ENCODE assay signal across 9 cellular contexts in genomic region chr19:13104848-13105646, GRCh38. TPM values are rescaled to one million over a fixed set of nuclear protein-coding genes. Genes with fewer than 3 reads are reported as not detected.
DNase-seq lines count a peak whose midpoint lies in the region; ATAC-seq and TF ChIP-seq lines count a peak whose summit lies in the region.
"Had no signal": no experiment of that assay in that cellular context is flagged by ENCODE, and none has a peak within 500 bp of the region (broad histone marks: within the 10 kb centered on the region; RNA-seq: fewer than 3 reads in every experiment).

No MANE protein-coding gene starts in this region.

- peaks cover 27% of the 10 kb centered on the region for H3K4me1 Mint-ChIP-seq in activated CD4-positive, alpha-beta T cell treated with anti-CD3 and anti-CD28 coated beads for 36 hours
- H3K4me1 Mint-ChIP-seq in stimulated activated naive CD8-positive, alpha-beta T cell treated with anti-CD3 and anti-CD28 coated beads, Interleukin-15, amount 100 ng/mL, for 72 hours: peaks cover 40% of the 10 kb centered on the region

- no peak overlapping the region for H2BK120ac ChIP-seq in trophoblast cell (ENCODE audit: insufficient read depth, low read length, poor library complexity)

- H3K23ac ChIP-seq in trophoblast cell (ENCODE audit: low read length): no peak overlapping the region

- WGBS in trophoblast cell (ENCODE audit: extremely low coverage, insufficient coverage, insufficient read length): no CpG with 5 or more reads among the region's 26 CpGs

- no peak overlapping the region for H3K9ac ChIP-seq in trophoblast cell (ENCODE audit: low read length)

- ATAC-seq in activated CD4-positive, alpha-beta T cell treated with anti-CD3 and anti-CD28 coated beads for 36 hours: peak; percentile 23
- ATAC-seq in stimulated activated naive CD8-positive, alpha-beta T cell treated with anti-CD3 and anti-CD28 coated beads, Interleukin-15, amount 100 ng/mL, for 72 hours: peak; percentile 28

- no peaks in the 10 kb centered on the region for H3K27me3 Mint-ChIP-seq in activated CD4-positive, alpha-beta T cell treated with anti-CD3 and anti-CD28 coated beads for 36 hours
- no peaks in the 10 kb centered on the region for H3K27me3 Mint-ChIP-seq in stimulated activated naive CD8-positive, alpha-beta T cell treated with anti-CD3 and anti-CD28 coated beads, Interleukin-15, amount 100 ng/mL, for 72 hours

- H2BK5ac ChIP-seq in trophoblast cell (ENCODE audit: low read depth, low read length, poor library complexity): no peak overlapping the region

- H4K91ac ChIP-seq in trophoblast cell (ENCODE audit: low read depth, low read length): no peak overlapping the region

- H2BK12ac ChIP-seq in trophoblast cell (ENCODE audit: low read length): no peak overlapping the region

- intact Hi-C loops in activated CD4-positive, alpha-beta T cell treated with anti-CD3 and anti-CD28 coated beads for 36 hours (cut with DNase I, micrococcal nuclease): loop anchor here (1.0 to 5.0 kb wide), 5 partner anchors 11 to 157 kb away; partner anchors contain the start of genes IER2 (in 2 of the 2), STX10 (in 2 of the 2) and TRMT1 (in 1 of the 2)

- H3K4me2 ChIP-seq in trophoblast cell (ENCODE audit: low read length): no peak overlapping the region

- no peak overlapping the region for H3K18ac ChIP-seq in trophoblast cell (ENCODE audit: low read length)

- H3K36me3 ChIP-seq in Peyer's patch (peaks cover 0 to 11% (median 0%) of the 10 kb centered on the region in 3 donors), trophoblast cell (ENCODE audit: control insufficient read depth in 1 of 2, insufficient read depth in 2 of 2, low read length in 2 of 2) (peaks cover 16 to 18% of the 10 kb centered on the region in 2 experiments)

- DNase-seq in activated CD4-positive, alpha-beta T cell treated with anti-CD3 and anti-CD28 coated beads for 36 hours: peak; percentile 50
- no peak for DNase-seq in activated CD4-positive, alpha-beta T cell treated with anti-CD3 and anti-CD28 coated beads, Interleukin-2, amount 50 U/mL, for 4 hours
- DNase-seq in Peyer's patch (peak; percentile 53 to 79 (median 66)), ecto neural progenitor cell (ENCODE audit: low spot score) (peak; percentile 42), COLO829 (ENCODE audit: low spot score) (no peak), retina (no peak), trophoblast cell (no peak)
- peak in 1 of 2 donors; percentile 43 for DNase-seq in stimulated activated naive CD8-positive, alpha-beta T cell treated with anti-CD3 and anti-CD28 coated beads, Interleukin-15, amount 100 ng/mL, for 72 hours
- DNase-seq: NCI-H2081 had no signal

- TF ChIP-seq CTCF in Peyer's patch (IDR thresholded peaks at IDR 0.05): no peak

- H3K27ac ChIP-seq in Peyer's patch: peak overlapping the region; percentile 65 to 92 (median 72)
- no peak overlapping the region for H3K27ac ChIP-seq in trophoblast cell (ENCODE audit: low read depth, low read length)

- POLR2A ChIA-PET in activated CD4-positive, alpha-beta T cell treated with anti-CD3 and anti-CD28 coated beads for 36 hours (lab: Charles Lee): no interaction called here

- no peak overlapping the region for H2AFZ ChIP-seq in trophoblast cell (ENCODE audit: insufficient read depth, low read length, poor library complexity)

- no peak overlapping the region for H4K8ac ChIP-seq in trophoblast cell (ENCODE audit: low read depth, low read length)

- H3K79me2 ChIP-seq in trophoblast cell (ENCODE audit: control insufficient read depth, insufficient read depth, low read length, poor library complexity): no peaks in the 10 kb centered on the region

- CTCF ChIA-PET in activated CD4-positive, alpha-beta T cell treated with anti-CD3 and anti-CD28 coated beads for 36 hours (lab: Charles Lee): interaction anchor here (0.6 to 3.7 kb wide), 20 partner anchors 10 to 158 kb away, joined by 3 to 27 read pairs (median 5); partner anchors contain the start of gene NACC1

- no peak for TF ChIP-seq POLR2A in Peyer's patch (IDR thresholded peaks at IDR 0.05)

- H3K4me1 ChIP-seq in Peyer's patch (peaks cover 3 to 35% (median 19%) of the 10 kb centered on the region in 4 donors), trophoblast cell (ENCODE audit: control insufficient read depth in 1 of 2, insufficient read depth in 2 of 2, low read length in 2 of 2) (peaks cover 6 to 7% of the 10 kb centered on the region in 2 experiments)

- no peaks in the 10 kb centered on the region for H3K9me3 ChIP-seq in Peyer's patch
- H3K9me3 ChIP-seq in trophoblast cell (ENCODE audit: insufficient read depth, low read depth, low read length): peaks cover 2% of the 10 kb centered on the region

- no peak overlapping the region for H2AK5ac ChIP-seq in trophoblast cell (ENCODE audit: low read length)

- peak overlapping the region; percentile 78 for H3K4me3 Mint-ChIP-seq in activated CD4-positive, alpha-beta T cell treated with anti-CD3 and anti-CD28 coated beads for 36 hours
- H3K4me3 Mint-ChIP-seq in stimulated activated naive CD8-positive, alpha-beta T cell treated with anti-CD3 and anti-CD28 coated beads, Interleukin-15, amount 100 ng/mL, for 72 hours: peak overlapping the region; percentile 93 to 95

- peak overlapping the region; percentile 90 for H3K27ac Mint-ChIP-seq in activated CD4-positive, alpha-beta T cell treated with anti-CD3 and anti-CD28 coated beads for 36 hours
- peak overlapping the region; percentile 83 to 94 for H3K27ac Mint-ChIP-seq in stimulated activated naive CD8-positive, alpha-beta T cell treated with anti-CD3 and anti-CD28 coated beads, Interleukin-15, amount 100 ng/mL, for 72 hours

- H3K14ac ChIP-seq in trophoblast cell (ENCODE audit: low read length): no peak overlapping the region

- H3K36me3 Mint-ChIP-seq in activated CD4-positive, alpha-beta T cell treated with anti-CD3 and anti-CD28 coated beads for 36 hours (ENCODE audit: low read depth): peaks cover 15% of the 10 kb centered on the region

- no peak overlapping the region for H4K12ac ChIP-seq in trophoblast cell (ENCODE audit: low read depth, low read length)

- H3K4me3 ChIP-seq in Peyer's patch: peak overlapping the region; percentile 31 to 51 (median 35)
- no peak overlapping the region for H3K4me3 ChIP-seq in trophoblast cell (ENCODE audit: low read depth, low read length)

- no peak overlapping the region for H3K4ac ChIP-seq in trophoblast cell (ENCODE audit: low read depth, low read length)

- H3K27me3 ChIP-seq in Peyer's patch (no peaks in the 10 kb centered on the region), trophoblast cell (ENCODE audit: insufficient read depth, low read length) (peaks cover 7% of the 10 kb centered on the region)

- peaks cover 5% of the 10 kb centered on the region for H3K79me1 ChIP-seq in trophoblast cell (ENCODE audit: low read length)

- H3K9me3 Mint-ChIP-seq in activated CD4-positive, alpha-beta T cell treated with anti-CD3 and anti-CD28 coated beads for 36 hours (ENCODE audit: low read depth): no peaks in the 10 kb centered on the region
- H3K9me3 Mint-ChIP-seq in stimulated activated naive CD8-positive, alpha-beta T cell treated with anti-CD3 and anti-CD28 coated beads, Interleukin-15, amount 100 ng/mL, for 72 hours: peaks cover 0 to 3% of the 10 kb centered on the region in 2 donors

RNA-seq across cellular contexts. Expression of gene LYL1, which starts 2.4 kb away (rescaled TPM):
- 1 to 10 TPM; 2.0 to 2.5 TPM for total RNA-seq in activated CD4-positive, alpha-beta T cell treated with anti-CD3 and anti-CD28 coated beads for 36 hours
- total RNA-seq in Peyer's patch: 10 to 100 TPM in 1 of 4 donors, 1 to 10 TPM in 3; 1.2 to 21.5 (median 4.9) TPM
- polyA plus RNA-seq in trophoblast cell (2013): 0.10 and 0.16 TPM in 2 replicates

RNA-seq across cellular contexts. Expression of gene TRMT1, which starts 11.5 kb away (rescaled TPM):
- 10 to 100 TPM; 73.0 to 96.1 TPM for total RNA-seq in activated CD4-positive, alpha-beta T cell treated with anti-CD3 and anti-CD28 coated beads for 36 hours
- total RNA-seq in Peyer's patch: 10 to 100 TPM; 27.1 to 71.8 (median 28.3) TPM
- 26.6 and 28.8 TPM in 2 replicates for polyA plus RNA-seq in trophoblast cell (2013)

RNA-seq across cellular contexts. Expression of gene NACC1, which starts 13.0 kb away (rescaled TPM):
- 10 to 100 TPM; 77.5 to 84.5 TPM for total RNA-seq in activated CD4-positive, alpha-beta T cell treated with anti-CD3 and anti-CD28 coated beads for 36 hours
- 10 to 100 TPM; 21.5 to 48.0 (median 37.1) TPM for total RNA-seq in Peyer's patch
- 149 and 154 TPM in 2 replicates for polyA plus RNA-seq in trophoblast cell (2013)

RNA-seq across cellular contexts. Expression of gene STX10, which starts 45.1 kb away (rescaled TPM):
- 10 to 100 TPM; 64.8 to 71.4 TPM for total RNA-seq in activated CD4-positive, alpha-beta T cell treated with anti-CD3 and anti-CD28 coated beads for 36 hours
- total RNA-seq in Peyer's patch: 100 to 1,000 TPM in 2 of 4 donors, 10 to 100 TPM in 2; 78.1 to 199 (median 107) TPM
- 45.9 and 47.7 TPM in 2 replicates for polyA plus RNA-seq in trophoblast cell (2013)

RNA-seq across cellular contexts. Expression of gene IER2, which starts 45.2 kb away (rescaled TPM):
- 100 to 1,000 TPM; 109 to 118 TPM for total RNA-seq in activated CD4-positive, alpha-beta T cell treated with anti-CD3 and anti-CD28 coated beads for 36 hours
- 100 to 1,000 TPM in 1 of 4 donors, 10 to 100 TPM in 3; 72.2 to 229 (median 85.6) TPM for total RNA-seq in Peyer's patch
- 139 and 150 TPM in 2 replicates for polyA plus RNA-seq in trophoblast cell (2013)

Comparison
In these comparisons a context has a peak if more than half of its experiments do, and no peak if none do; other contexts are left out.
1. DNase-seq: peak in activated CD4-positive, alpha-beta T cell treated with anti-CD3 and anti-CD28 coated beads for 36 hours (single experiment), Peyer's patch (3 of 3) and ecto neural progenitor cell (single experiment); none in activated CD4-positive, alpha-beta T cell treated with anti-CD3 and anti-CD28 coated beads, Interleukin-2, amount 50 U/mL, for 4 hours (0 of 2), COLO829 (single experiment), retina (single experiment) and trophoblast cell (0 of 2).